Comparison of ENCODE assay signal across 32 cellular contexts in the genomic region with DNA sequence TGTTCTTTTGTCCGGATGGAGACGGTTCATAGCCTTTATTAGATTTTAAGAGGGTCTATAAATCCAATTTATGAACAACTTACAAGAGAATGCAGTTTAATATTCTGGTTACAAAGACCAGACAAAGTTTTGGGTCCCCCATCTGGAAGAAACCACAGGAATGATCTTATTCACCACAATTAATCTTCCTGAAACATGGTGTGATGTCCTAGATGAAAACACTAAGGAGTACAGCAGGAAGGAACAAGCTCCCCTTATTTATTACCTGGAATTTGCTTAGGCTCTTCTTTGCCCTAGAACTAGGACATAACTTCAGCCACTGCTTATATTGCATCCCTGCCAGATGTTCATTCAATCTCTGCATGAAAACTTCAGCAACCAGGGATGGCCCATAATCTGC. TPM values are rescaled to one million over a fixed set of nuclear protein-coding genes. Genes with fewer than 3 reads are reported as not detected.
"Had no signal": no experiment of that assay in that cellular context is flagged by ENCODE, and none has a peak within 500 bp of the region (broad histone marks: within the 10 kb centered on the region; RNA-seq: fewer than 3 reads in every experiment).

No MANE protein-coding gene starts in this region.

- DNase-seq: activated B cell treated with CpG ODN at 0.5 μM for 24 hours; activated CD4-positive, alpha-beta T cell treated with anti-CD3 and anti-CD28 coated beads, Interleukin-2, amount 50 U/mL, for 48 hours; activated CD8-positive, alpha-beta memory T cell treated with anti-CD3 and anti-CD28 coated beads, Interleukin-2, amount 50 U/mL, for 48 hours; activated naive CD8-positive, alpha-beta T cell treated with anti-CD3 and anti-CD28 coated beads, Interleukin-2, amount 10 ng/mL, durations not matched to agents 7 days and 5 days; activated T-cell treated with anti-CD3 and anti-CD28 coated beads, Interleukin-2, amount 50 U/mL, for 48 hours; amygdala; body of pancreas; effector CD4-positive, alpha-beta T cell; gastrocnemius medialis; head of caudate nucleus; hypothalamus; left ventricle myocardium superior; mammary epithelial cell; ovary; substantia nigra; T1000; thyroid gland; upper lobe of right lung had no signal

- H3K27ac Mint-ChIP-seq: activated B cell treated with CpG ODN at 0.5 μM for 24 hours; activated CD4-positive, alpha-beta T cell treated with anti-CD3 and anti-CD28 coated beads for 36 hours; activated naive CD4-positive, alpha-beta T cell treated with anti-CD3 and anti-CD28 coated beads for 36 hours; activated naive CD8-positive, alpha-beta T cell treated with anti-CD3 and anti-CD28 coated beads, Interleukin-2, amount 10 ng/mL, durations not matched to agents 7 days and 5 days; mesothelial cell of epicardium; natural killer cell treated with Interleukin-12 subunit alpha and Interleukin-12 subunit beta and Interleukin-15 and Interleukin-18, amount 100 ng/mL, for 72 hours; stimulated activated naive CD8-positive, alpha-beta T cell treated with anti-CD3 and anti-CD28 coated beads, Interleukin-15, Interleukin-2, amounts not matched to agents 100 ng/mL and 50 ng/mL, for 24 hours; T-helper 1 cell treated with Interleukin-12 subunit alpha and Interleukin-12 subunit beta and Interleukin-4 antibody, amounts not matched to agents 30 μg/mL and 1 μg/mL, for 36 hours had no signal

- H3K9me3 Mint-ChIP-seq: activated B cell treated with CpG ODN at 0.5 μM for 24 hours; activated naive CD4-positive, alpha-beta T cell treated with anti-CD3 and anti-CD28 coated beads for 36 hours; activated naive CD8-positive, alpha-beta T cell treated with anti-CD3 and anti-CD28 coated beads, Interleukin-2, amount 10 ng/mL, durations not matched to agents 7 days and 5 days; mesothelial cell of epicardium; natural killer cell treated with Interleukin-12 subunit alpha and Interleukin-12 subunit beta and Interleukin-15 and Interleukin-18, amount 100 ng/mL, for 72 hours; stimulated activated naive CD8-positive, alpha-beta T cell treated with anti-CD3 and anti-CD28 coated beads, Interleukin-15, Interleukin-2, amounts not matched to agents 100 ng/mL and 50 ng/mL, for 24 hours; T-helper 1 cell treated with Interleukin-12 subunit alpha and Interleukin-12 subunit beta and Interleukin-4 antibody, amounts not matched to agents 30 μg/mL and 1 μg/mL, for 36 hours had no signal

- ATAC-seq: body of pancreas; gastrocnemius medialis; natural killer cell treated with Interleukin-12 subunit alpha and Interleukin-12 subunit beta and Interleukin-15 and Interleukin-18, amount 100 ng/mL, for 72 hours; upper lobe of right lung had no signal

- H3K27ac ChIP-seq: body of pancreas, cardiac muscle cell, gastrocnemius medialis, neutrophil, ovary, skin epidermis, thyroid gland, upper lobe of right lung had no signal

- H3K4me1 ChIP-seq: body of pancreas, gastrocnemius medialis, thyroid gland, upper lobe of right lung had no signal

- H3K36me3 Mint-ChIP-seq: activated naive CD8-positive, alpha-beta T cell treated with anti-CD3 and anti-CD28 coated beads, Interleukin-2, amount 10 ng/mL, durations not matched to agents 7 days and 5 days; mesothelial cell of epicardium; natural killer cell treated with Interleukin-12 subunit alpha and Interleukin-12 subunit beta and Interleukin-15 and Interleukin-18, amount 100 ng/mL, for 72 hours had no signal

- H3K9me3 ChIP-seq: body of pancreas, gastrocnemius medialis, neutrophil, ovary, thyroid gland, upper lobe of right lung had no signal

- H3K27me3 ChIP-seq: body of pancreas, cardiac muscle cell, gastrocnemius medialis, neutrophil, ovary, thyroid gland, upper lobe of right lung had no signal

- H3K36me3 ChIP-seq: cardiac muscle cell, gastrocnemius medialis, neutrophil, ovary, thyroid gland, upper lobe of right lung had no signal

- H3K4me3 Mint-ChIP-seq: activated B cell treated with CpG ODN at 0.5 μM for 24 hours; activated CD4-positive, alpha-beta T cell treated with anti-CD3 and anti-CD28 coated beads for 36 hours; activated naive CD4-positive, alpha-beta T cell treated with anti-CD3 and anti-CD28 coated beads for 36 hours; activated naive CD8-positive, alpha-beta T cell treated with anti-CD3 and anti-CD28 coated beads, Interleukin-2, amount 10 ng/mL, durations not matched to agents 7 days and 5 days; mesothelial cell of epicardium; natural killer cell treated with Interleukin-12 subunit alpha and Interleukin-12 subunit beta and Interleukin-15 and Interleukin-18, amount 100 ng/mL, for 72 hours; stimulated activated naive CD8-positive, alpha-beta T cell treated with anti-CD3 and anti-CD28 coated beads, Interleukin-15, Interleukin-2, amounts not matched to agents 100 ng/mL and 50 ng/mL, for 24 hours; T-helper 1 cell treated with Interleukin-12 subunit alpha and Interleukin-12 subunit beta and Interleukin-4 antibody, amounts not matched to agents 30 μg/mL and 1 μg/mL, for 36 hours had no signal

- H3K4me3 ChIP-seq: body of pancreas, cardiac muscle cell, gastrocnemius medialis, ovary, skin epidermis, thyroid gland, upper lobe of right lung had no signal

RNA-seq across cellular contexts. Expression of a gene that starts 17.0 kb away (rescaled TPM):
- total RNA-seq: activated B cell treated with CpG ODN at 0.5 μM for 24 hours; activated CD4-positive, alpha-beta T cell treated with anti-CD3 and anti-CD28 coated beads for 36 hours; activated CD8-positive, alpha-beta memory T cell treated with anti-CD3 and anti-CD28 coated beads for 36 hours; activated naive CD4-positive, alpha-beta T cell treated with anti-CD3 and anti-CD28 coated beads for 36 hours; activated naive CD8-positive, alpha-beta T cell treated with anti-CD3 and anti-CD28 coated beads, Interleukin-2, amount 10 ng/mL, durations not matched to agents 7 days and 5 days; body of pancreas; cardiac muscle cell; cerebellum; gastrocnemius medialis; left ventricle myocardium superior; mammary epithelial cell; mesothelial cell of epicardium; natural killer cell treated with Interleukin-12 subunit alpha and Interleukin-12 subunit beta and Interleukin-15 and Interleukin-18, amount 100 ng/mL, for 72 hours; ovary; pulmonary artery endothelial cell; right cardiac atrium; thyroid gland; upper lobe of right lung had no signal
- polyA plus RNA-seq: cardiac muscle cell, esophagus, mammary epithelial cell, ovary, right cardiac atrium had no signal
